Comparison of ENCODE assay signal across 34 cellular contexts in genomic region chr20:25290646-25291431, GRCh38. TPM values are rescaled to one million over a fixed set of nuclear protein-coding genes. Genes with fewer than 3 reads are reported as not detected.
A peak's percentile ranks its signal among the peaks of the same experiment; 100 is the strongest.
DNase-seq lines count a peak whose midpoint lies in the region; ATAC-seq, FAIRE-seq and TF ChIP-seq lines count a peak whose summit lies in the region.
"Had no signal": no experiment of that assay in that cellular context is flagged by ENCODE, and none has a peak within 500 bp of the region (broad histone marks: within the 10 kb centered on the region; RNA-seq: fewer than 3 reads in every experiment).

No MANE protein-coding gene starts in this region.

- no peak overlapping the region for H3K14ac ChIP-seq in neuronal stem cell (ENCODE audit: low read length)

- H3K9me3 ChIP-seq in Caco-2, result no peaks in the 10 kb centered on the region
- H3K9me3 ChIP-seq in K562 (replicated peaks; ENCODE audit: control insufficient read depth, insufficient read depth, low read depth, low read length), result no peaks in the 10 kb centered on the region
- no peaks in the 10 kb centered on the region for H3K9me3 ChIP-seq in heart left ventricle
- peaks cover 0 to 2% of the 10 kb centered on the region in 2 donors for H3K9me3 ChIP-seq in neuronal stem cell (replicated peaks in 1 of 2; ENCODE audit: control insufficient read depth in 2 of 2, insufficient read depth in 1 of 2, low read depth in 1 of 2, low read length in 2 of 2)
- no peaks in the 10 kb centered on the region for H3K9me3 ChIP-seq in naive thymus-derived CD4-positive, alpha-beta T cell (ENCODE audit: control insufficient read depth in 2 of 3, low read length in 3 of 3)
- H3K9me3 ChIP-seq: BLaER1, HAP-1, Peyer's patch, prostate gland, sigmoid colon, SJSA1, transverse colon had no signal

- H3K4me3 Mint-ChIP-seq in Caco-2 (ENCODE audit: unreplicated experiment), result no peak overlapping the region
- no peak overlapping the region for H3K4me3 Mint-ChIP-seq in naive thymus-derived CD4-positive, alpha-beta T cell
- H3K4me3 Mint-ChIP-seq: activated T-cell treated with anti-CD3 and anti-CD28 coated beads, Interleukin-2, amount 50 U/mL, for 4 hours; immature natural killer cell had no signal

- WGBS in K562 (ENCODE audit: insufficient coverage, low coverage, missing lambda C conversion rate), result 88% methylated on average over 5 of the region's 22 CpGs
- 67 to 82% (median 71%) methylated on average over 18 to 22 of the region's 22 CpGs for WGBS in heart left ventricle, 4 donors
- WGBS in neuronal stem cell (ENCODE audit: extremely low coverage in 2 of 2, insufficient read length in 2 of 2, insufficient replicate concordance in 1 of 2), 2 donors, result no CpG with 5 or more reads among the region's 22 CpGs

- H3K4me1 ChIP-seq in Caco-2 (no peaks in the 10 kb centered on the region), K562 (replicated peaks in 1 of 2; ENCODE audit: control insufficient read depth in 2 of 2, insufficient read depth in 2 of 2, low read length in 2 of 2) (peaks cover 0 to 11% of the 10 kb centered on the region in 2 experiments; a peak in 2 of 5 replicates), heart left ventricle (peaks cover 4 to 58% (median 30%) of the 10 kb centered on the region in 12 donors), neuronal stem cell (ENCODE audit: control insufficient read depth in 2 of 2, insufficient read depth in 1 of 2, low read depth in 1 of 2, low read length in 2 of 2) (no peaks in the 10 kb centered on the region)
- no peaks in the 10 kb centered on the region for H3K4me1 ChIP-seq in naive thymus-derived CD4-positive, alpha-beta T cell (ENCODE audit: control insufficient read depth in 2 of 2, insufficient read depth in 2 of 2, low read length in 2 of 2)
- H3K4me1 ChIP-seq: HAP-1 had no signal

- TF ChIP-seq RAD21 in K562 (CRISPR knock-in tag; conservative IDR thresholded peaks at IDR 0.05 in 1 of 2, IDR thresholded peaks at IDR 0.05 in 1 of 2), result no peak

- peak overlapping the region; percentile 45 for H3K18ac ChIP-seq in neuronal stem cell (ENCODE audit: low read length)

- POLR2A ChIA-PET in Caco-2 (lab: Charles Lee), result no interaction called here
- POLR2A ChIA-PET in K562 (lab: Yijun Ruan, JAX), result interaction anchor here (1.3 kb wide), 1 partner anchor 9 kb away, joined by 7 read pairs; no protein-coding TSS in a partner anchor
- POLR2A ChIA-PET in naive thymus-derived CD4-positive, alpha-beta T cell (lab: Charles Lee), result interaction anchor here (0.9 kb wide), 1 partner anchor 24 kb away, joined by 3 read pairs; no protein-coding TSS in a partner anchor

- H3K27me3 ChIP-seq in Caco-2 (replicated peaks; ENCODE audit: control insufficient read depth, insufficient read depth, low read length), result no peaks in the 10 kb centered on the region
- H3K27me3 ChIP-seq in K562 (ENCODE audit: control insufficient read depth in 2 of 2, insufficient read depth in 2 of 2, low read length in 2 of 2), result no peaks in the 10 kb centered on the region
- no peaks in the 10 kb centered on the region for H3K27me3 ChIP-seq in heart left ventricle
- H3K27me3 ChIP-seq in neuronal stem cell (ENCODE audit: control insufficient read depth in 3 of 3, insufficient read depth in 3 of 3, low read depth in 1 of 3, low read length in 3 of 3), result no peaks in the 10 kb centered on the region
- H3K27me3 ChIP-seq in naive thymus-derived CD4-positive, alpha-beta T cell (ENCODE audit: control insufficient read depth in 2 of 2, insufficient read depth in 2 of 2, low read length in 2 of 2), result no peaks in the 10 kb centered on the region
- H3K27me3 ChIP-seq: BLaER1, dorsolateral prefrontal cortex, Peyer's patch, sigmoid colon, SJSA1, transverse colon had no signal

- intact Hi-C loops in Caco-2 (cut with micrococcal nuclease; ENCODE audit: unreplicated experiment) (loop anchor here (5.0 to 10.0 kb wide), 2 partner anchors 111 to 284 kb away; no protein-coding TSS in a partner anchor), K562 (cut with micrococcal nuclease) (loop anchor here (10.0 kb wide), 1 partner anchor 296 kb away; the partner anchor contains the start of gene APMAP), heart left ventricle (cut with DNase I) (loop anchor here in 5 of 10 donors (2.0 to 10.0 kb wide), 6 partner anchors 39 to 296 kb away; partner anchors contain the start of genes APMAP (in 2 of the 5), ENTPD6 (in 2 of the 5), ABHD12 (in 1 of the 5) and PYGB (in 1 of the 5))
- intact Hi-C loops in naive thymus-derived CD4-positive, alpha-beta T cell (cut with micrococcal nuclease), result no loop called here

- H3K9me3 Mint-ChIP-seq in Caco-2 (ENCODE audit: unreplicated experiment), result no peaks in the 10 kb centered on the region
- peaks cover 0 to 3% (median 0%) of the 10 kb centered on the region in 11 donors for H3K9me3 Mint-ChIP-seq in naive thymus-derived CD4-positive, alpha-beta T cell
- H3K9me3 Mint-ChIP-seq: activated T-cell treated with anti-CD3 and anti-CD28 coated beads, Interleukin-2, amount 50 U/mL, for 4 hours; immature natural killer cell had no signal

- ATAC-seq in K562 (no peak), heart left ventricle (peak in 2 of 4 donors; percentile 1 to 2), HG03175 (IDR thresholded peaks at IDR 0.05; ENCODE audit: unreplicated experiment) (no peak)
- ATAC-seq in naive thymus-derived CD4-positive, alpha-beta T cell, result no peak
- ATAC-seq: activated T-cell treated with anti-CD3 and anti-CD28 coated beads, Interleukin-2, amount 50 U/mL, for 4 hours; left lobe of liver had no signal

- peaks cover 3% of the 10 kb centered on the region for H3K79me1 ChIP-seq in neuronal stem cell (ENCODE audit: low read depth, low read length)

- no peak for FAIRE-seq in K562 (lab: Jason Lieb, UNC)
- FAIRE-seq: frontal cortex, GM12891 had no signal

- no peak for DNase-seq in Caco-2
- DNase-seq in K562 (ENCODE audit: extremely low read depth in 1 of 4, low spot score in 3 of 4), result no peak
- DNase-seq in heart left ventricle, result peak in 3 of 5 donors; percentile 24 to 58 (median 27)
- DNase-seq in neuronal stem cell (ENCODE audit: low spot score), result no peak
- no peak for DNase-seq in CD1c-positive myeloid dendritic cell (ENCODE audit: extremely low spot score)
- no peak for DNase-seq in RKO (ENCODE audit: low spot score)
- no peak for DNase-seq in naive thymus-derived CD4-positive, alpha-beta T cell
- DNase-seq: activated CD4-positive, alpha-beta T cell treated with anti-CD3 and anti-CD28 coated beads, Interleukin-2, amount 50 U/mL, for 1 hour; activated gamma-delta T cell treated with Interleukin-2 at 50 U/mL for 16 hours; activated T-cell treated with anti-CD3 and anti-CD28 coated beads, Interleukin-2, amount 50 U/mL, for 4 hours; DMS53; immature natural killer cell; Karpas-422; mesendoderm; NCI-H1417 treated with DMSO at 0.1 percent for 48 hours; NCI-H2081 treated with DMSO at 0.1 percent for 48 hours; NCI-H226; nucleus accumbens; Peyer's patch; stimulated activated CD4-positive, alpha-beta T cell treated with anti-CD3 and anti-CD28 coated beads, Interleukin-4, amount 100 ng/mL, for 24 hours; T1000; transverse colon; WERI-Rb-1 had no signal

- H3K36me3 ChIP-seq in Caco-2 (ENCODE audit: control insufficient read depth, insufficient read depth, low read length) (peaks cover 1% of the 10 kb centered on the region; the same call in 1 of the 2 replicates), K562 (ENCODE audit: control insufficient read depth, insufficient read depth, low read length) (peaks cover 5% of the 10 kb centered on the region; the same call in 2 of the 3 replicates), heart left ventricle (peaks cover 0 to 81% (median 68%) of the 10 kb centered on the region in 9 donors), neuronal stem cell (replicated peaks in 1 of 2; ENCODE audit: control insufficient read depth in 2 of 2, insufficient read depth in 2 of 2, low read length in 2 of 2) (peaks cover 43 to 85% of the 10 kb centered on the region in 2 donors)
- peaks cover 0 to 70% (median 0%) of the 10 kb centered on the region in 3 experiments for H3K36me3 ChIP-seq in naive thymus-derived CD4-positive, alpha-beta T cell (ENCODE audit: control insufficient read depth in 2 of 3, insufficient read depth in 3 of 3, low read length in 3 of 3)

- no peak overlapping the region for H2AK5ac ChIP-seq in neuronal stem cell (ENCODE audit: low read depth, low read length)

- H3K27ac ChIP-seq in K562 (ENCODE audit: extremely low read depth, low read depth, low read length), result no peak overlapping the region
- peak overlapping the region in 10 of 12 donors; percentile 5 to 85 (median 50) for H3K27ac ChIP-seq in heart left ventricle
- H3K27ac ChIP-seq in neuronal stem cell (replicated peaks; ENCODE audit: low read length), result no peak overlapping the region
- H3K27ac ChIP-seq in naive thymus-derived CD4-positive, alpha-beta T cell (ENCODE audit: low read depth, low read length), result no peak overlapping the region
- H3K27ac ChIP-seq: BLaER1, HL-60, Peyer's patch, SJSA1, transverse colon, WERI-Rb-1 had no signal

- H2BK120ac ChIP-seq in neuronal stem cell (ENCODE audit: low read depth, low read length), result peak overlapping the region; percentile 16

- TF ChIP-seq CTCF in Caco-2 (IDR thresholded peaks at IDR 0.05; ENCODE audit: insufficient read depth in 1 of 2, low read depth in 1 of 2, low read length in 1 of 2, severe bottlenecking in 1 of 2, unreplicated experiment in 1 of 2) (no peak), K562 (IDR thresholded peaks at IDR 0.05 in 2 of 3, conservative IDR thresholded peaks at IDR 0.05 in 1 of 3; ENCODE audit: insufficient read depth in 2 of 3, low read depth in 1 of 3, low read length in 3 of 3) (no peak), heart left ventricle (IDR thresholded peaks at IDR 0.05) (no peak)

- H3K27me3 Mint-ChIP-seq in Caco-2 (ENCODE audit: insufficient read depth, unreplicated experiment), result no peaks in the 10 kb centered on the region
- no peaks in the 10 kb centered on the region for H3K27me3 Mint-ChIP-seq in naive thymus-derived CD4-positive, alpha-beta T cell

- H4K20me1 ChIP-seq in K562 (replicated peaks; ENCODE audit: control insufficient read depth, insufficient read depth, low read length), result no peaks in the 10 kb centered on the region

- no peaks in the 10 kb centered on the region for H3K79me2 ChIP-seq in K562 (ENCODE audit: control insufficient read depth, insufficient read depth, low read length)

- no peak for TF ChIP-seq POLR2A in K562 (conservative IDR thresholded peaks at IDR 0.05)
- TF ChIP-seq POLR2A in heart left ventricle (IDR thresholded peaks at IDR 0.05), result no peak

- no peak overlapping the region for H3K9ac ChIP-seq in K562 (ENCODE audit: insufficient read depth in 1 of 2, low read depth in 2 of 2, low read length in 2 of 2)
- no peak overlapping the region for H3K9ac ChIP-seq in neuronal stem cell (ENCODE audit: low read depth, low read length, poor library complexity)
- H3K9ac ChIP-seq: BLaER1 had no signal

- no peak overlapping the region for H4K8ac ChIP-seq in neuronal stem cell (ENCODE audit: low read depth, low read length)

- no peak overlapping the region for H2BK15ac ChIP-seq in neuronal stem cell (ENCODE audit: low read length)

- no peak overlapping the region for H3K4ac ChIP-seq in neuronal stem cell (ENCODE audit: low read length)

- H3K36me3 Mint-ChIP-seq in Caco-2 (ENCODE audit: insufficient read depth, unreplicated experiment), result peaks cover 64% of the 10 kb centered on the region
- H3K36me3 Mint-ChIP-seq in naive thymus-derived CD4-positive, alpha-beta T cell, result peaks cover 0 to 22% (median 5%) of the 10 kb centered on the region in 5 donors

- no peak for TF ChIP-seq EP300 in K562 (IDR thresholded peaks at IDR 0.05; ENCODE audit: low read length)

- no peak overlapping the region for H2BK5ac ChIP-seq in neuronal stem cell (ENCODE audit: low read length)

- H2AFZ ChIP-seq in K562 (ENCODE audit: low read depth, low read length) (no peak overlapping the region), neuronal stem cell (ENCODE audit: low read length) (no peak overlapping the region)

- H3K4me2 ChIP-seq in K562 (ENCODE audit: insufficient read depth, low read length), result no peak overlapping the region
- H3K4me2 ChIP-seq in neuronal stem cell (ENCODE audit: insufficient read depth, low read length, poor library complexity, severe bottlenecking), result no peak overlapping the region
- H3K4me2 ChIP-seq: BLaER1 had no signal

- no peaks in the 10 kb centered on the region for H3K4me1 Mint-ChIP-seq in Caco-2 (ENCODE audit: low read depth, unreplicated experiment)
- peaks cover 0 to 12% (median 0%) of the 10 kb centered on the region in 7 donors for H3K4me1 Mint-ChIP-seq in naive thymus-derived CD4-positive, alpha-beta T cell

- in situ Hi-C loops in K562 (cut with MboI), result no loop called here

- no peaks in the 10 kb centered on the region for H3K9me1 ChIP-seq in K562 (ENCODE audit: control insufficient read depth, insufficient read depth, low read length)

- H3K27ac Mint-ChIP-seq in Caco-2 (ENCODE audit: unreplicated experiment), result peak overlapping the region; percentile 50
- peak overlapping the region in 1 of 9 donors; percentile 28 for H3K27ac Mint-ChIP-seq in naive thymus-derived CD4-positive, alpha-beta T cell
- H3K27ac Mint-ChIP-seq: immature natural killer cell had no signal

- no TSS peak for BruUV-seq in Caco-2 (replicated peaks; lab: Mats Ljungman, UMichigan)
- no TSS peak for BruUV-seq in K562 (replicated peaks; lab: Mats Ljungman, UMichigan)

- peak overlapping the region; percentile 58 for H4K91ac ChIP-seq in neuronal stem cell (ENCODE audit: low read depth, low read length, poor library complexity)

- CTCF ChIA-PET in Caco-2 (lab: Charles Lee) (no interaction called here), K562 (lab: Yijun Ruan, JAX; ENCODE audit: low intra/inter-chr PET ratio) (no interaction called here)
- CTCF ChIA-PET in naive thymus-derived CD4-positive, alpha-beta T cell (lab: Charles Lee), result no interaction called here

- no peak overlapping the region for H2BK12ac ChIP-seq in neuronal stem cell (ENCODE audit: low read length)

- H3K4me3 ChIP-seq in Caco-2 (ENCODE audit: low read depth, low read length), result no peak overlapping the region
- no peak overlapping the region for H3K4me3 ChIP-seq in K562
- no peak overlapping the region for H3K4me3 ChIP-seq in heart left ventricle
- no peak overlapping the region for H3K4me3 ChIP-seq in neuronal stem cell (ENCODE audit: low read length in 2 of 2)
- no peak overlapping the region for H3K4me3 ChIP-seq in naive thymus-derived CD4-positive, alpha-beta T cell (ENCODE audit: low read length)
- H3K4me3 ChIP-seq: BLaER1, dorsolateral prefrontal cortex, HAP-1, Peyer's patch, prostate gland, sigmoid colon, SJSA1, transverse colon had no signal

- peak overlapping the region; percentile 29 for H3K23ac ChIP-seq in neuronal stem cell (ENCODE audit: low read depth, low read length, poor library complexity)

RNA-seq across cellular contexts. Expression of gene PYGB, which starts 43.0 kb away (rescaled TPM):
- total RNA-seq in Caco-2 (2022) (67.9 and 78.9 TPM in 2 replicates), K562 (2014; rRNA removed) (12.4 and 13.0 TPM in 2 replicates), K562 (2014; rRNA removed; fragmentation: Illumina TruSeq; extraction: Trizol) (4.1 and 4.7 TPM in 2 replicates), K562 (2015; rRNA removed; fragmentation: Illumina TruSeq; extraction: Trizol) (9.8 and 10.8 TPM in 2 replicates), K562 (2021) (16.1 and 18.0 TPM in 2 replicates), heart left ventricle (100 to 1,000 TPM; 172 to 450 (median 233) TPM)
- 15.0 and 42.9 TPM in 2 replicates for total RNA-seq in K562 (2011; cell fraction: chromatin; rRNA removed; ENCODE audit: low replicate concordance)
- total RNA-seq in K562 (2011; cell fraction: nucleolus; rRNA removed), result 22.9 and 27.7 TPM in 2 replicates
- total RNA-seq in K562 (2011; cell fraction: nucleoplasm; rRNA removed), result 11.8 and 15.2 TPM in 2 replicates
- polyA plus RNA-seq in K562 (2011; rRNA removed) (7.3 and 8.2 TPM in 2 replicates), K562 (2014; fragmentation: Illumina TruSeq; extraction: Trizol) (10.2 and 11.3 TPM in 2 replicates), K562 (2014; fragmentation: Nextera tagmentation; extraction: Ambion mirVana) (under 1 TPM; 0.34 to 0.46 TPM), K562 (2014; rRNA removed) (12.3 and 16.0 TPM in 2 replicates), heart left ventricle (100 to 1,000 TPM; 144 to 227 TPM)
- 8.5 and 12.3 TPM in 2 replicates for polyA plus RNA-seq in K562 (2011; cell fraction: cytosol; rRNA removed)
- 42.5 and 55.1 TPM in 2 replicates for polyA plus RNA-seq in K562 (2011; cell fraction: nucleus; rRNA removed)
- polyA plus RNA-seq in K562 (2012), result 12.7 and 36.7 TPM in 2 replicates
- polyA minus RNA-seq in K562 (2011; rRNA and poly(A)+ RNA removed), result 5.7 and 8.6 TPM in 2 replicates
- 8.7 and 9.1 TPM in 2 replicates for polyA minus RNA-seq in K562 (2011; cell fraction: cytosol; rRNA and poly(A)+ RNA removed)
- polyA minus RNA-seq in K562 (2011; cell fraction: nucleus; rRNA and poly(A)+ RNA removed), result 11.4 and 14.6 TPM in 2 replicates
- polyA plus RNA-seq in neuronal stem cell (2013, experiment 1 of 2), result 31.3 TPM
- polyA plus RNA-seq in neuronal stem cell (2013, experiment 2 of 2), result 32.4 TPM
- 10 to 100 TPM; 29.8 to 45.2 (median 43.6) TPM for total RNA-seq in naive thymus-derived CD4-positive, alpha-beta T cell
- polyA plus RNA-seq in naive thymus-derived CD4-positive, alpha-beta T cell, result 10 to 100 TPM; 55.9 to 81.6 TPM

Comparison
In these comparisons a context has a peak if more than half of its experiments do, and no peak if none do; other contexts are left out.
1. DNase-seq: peak in heart left ventricle (3 of 5); none in Caco-2 (0 of 2), K562 (0 of 4), neuronal stem cell (single experiment), CD1c-positive myeloid dendritic cell (single experiment), RKO (single experiment) and naive thymus-derived CD4-positive, alpha-beta T cell (0 of 9).
2. H3K27ac ChIP-seq: peak in heart left ventricle (10 of 12); none in K562 (single experiment), neuronal stem cell (single experiment) and naive thymus-derived CD4-positive, alpha-beta T cell (single experiment).
3. intact Hi-C loops: an anchor here in Caco-2 (5.0 to 10.0 kb wide) and K562 (10.0 kb wide); none called in naive thymus-derived CD4-positive, alpha-beta T cell.